In genomic region chr1:15279576-15280230, GRCh38 we compare ENCODE assay signal across 1 cellular context.
TF ChIP-seq lines count a peak whose summit lies in the region.

No MANE protein-coding gene starts in this region.

TF ChIP-seq in GM23338, 12 proteins besides CTCF, POLR2A, EP300 and RAD21:
- no peak for TF ChIP-seq NANOG (IDR thresholded peaks at IDR 0.05; ENCODE audit: borderline replicate concordance)
- TF ChIP-seq ZNF114 (CRISPR knock-in tag; IDR thresholded peaks at IDR 0.05), result no peak
- no peak for TF ChIP-seq EZH2 (IDR thresholded peaks at IDR 0.05; ENCODE audit: low read depth, unreplicated experiment)
- no peak for TF ChIP-seq POLR2AphosphoS5 (IDR thresholded peaks at IDR 0.05; ENCODE audit: low read depth)
- TF ChIP-seq ZNF331 (CRISPR knock-in tag; IDR thresholded peaks at IDR 0.05; ENCODE audit: low read depth), result no peak
- no peak for TF ChIP-seq REST (IDR thresholded peaks at IDR 0.05; ENCODE audit: unreplicated experiment)
- no peak for TF ChIP-seq JUNB (IDR thresholded peaks at IDR 0.05; ENCODE audit: unreplicated experiment)
- TF ChIP-seq STAT1 (IDR thresholded peaks at IDR 0.05; ENCODE audit: unreplicated experiment), result no peak
- TF ChIP-seq ZNF462 (CRISPR knock-in tag; IDR thresholded peaks at IDR 0.05), result no peak
- TF ChIP-seq CREB1 (CRISPR knock-in tag; IDR thresholded peaks at IDR 0.05; ENCODE audit: low read depth), result no peak
- TF ChIP-seq EZH2phosphoT487 (IDR thresholded peaks at IDR 0.05; ENCODE audit: unreplicated experiment), result no peak
- no peak for TF ChIP-seq ETS1 (IDR thresholded peaks at IDR 0.05)
TF ChIP-seq in GM23338: peak in this region for 0.
